Comparison of ENCODE assay signal across 1 cellular context in the genomic region with DNA sequence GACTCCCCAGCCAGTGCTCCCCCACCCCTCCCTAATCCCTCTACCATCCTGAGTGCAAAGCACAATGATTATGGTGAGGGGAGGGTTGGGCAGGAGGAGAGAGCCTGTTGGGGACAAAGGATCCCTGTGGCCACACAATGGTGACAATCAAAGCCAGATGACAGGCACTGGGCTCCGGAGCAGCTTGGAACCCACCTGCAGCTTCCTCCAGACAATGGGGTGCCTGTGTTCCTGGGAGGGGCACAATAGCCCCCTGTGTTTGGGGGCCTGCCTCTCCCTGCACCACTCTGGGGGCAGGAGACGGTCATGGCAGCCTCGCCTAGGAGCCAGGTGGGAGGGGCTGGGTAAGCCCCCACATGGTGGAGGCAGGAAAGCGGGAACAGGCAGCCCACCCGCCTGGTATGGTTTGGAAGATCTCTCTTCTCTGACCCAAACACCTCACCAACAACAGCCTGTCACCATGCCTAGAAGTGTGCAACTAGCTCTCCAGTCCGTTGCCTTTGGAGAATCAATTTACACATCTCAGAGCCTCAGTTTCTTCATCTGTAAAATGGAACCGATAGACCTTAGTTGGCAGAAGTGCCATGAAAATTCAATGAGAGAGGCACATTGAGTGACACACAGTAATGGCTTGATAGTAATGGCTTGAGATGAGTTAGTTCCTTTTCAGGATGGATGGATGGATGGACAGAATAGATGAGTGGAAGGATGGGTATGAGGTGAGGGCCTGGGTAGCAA.
TF ChIP-seq lines count a peak whose summit lies in the region.

No MANE protein-coding gene starts in this region.

TF ChIP-seq in H1, 55 proteins besides CTCF, POLR2A, EP300 and RAD21:
- TF ChIP-seq YY1 (IDR thresholded peaks at IDR 0.05; ENCODE audit: low read depth, low read length) (no peak), PHF8 (conservative IDR thresholded peaks at IDR 0.05; ENCODE audit: low read depth, low read length) (no peak), HDAC6 (IDR thresholded peaks at IDR 0.05; ENCODE audit: low read depth, low read length) (no peak), KDM1A (IDR thresholded peaks at IDR 0.05; ENCODE audit: borderline replicate concordance, low read length) (peak; percentile 72; the same call in 1 of the 2 replicates), RXRA (IDR thresholded peaks at IDR 0.05; ENCODE audit: insufficient read depth, low read depth, low read length) (no peak)
- TF ChIP-seq, protein P1, sequence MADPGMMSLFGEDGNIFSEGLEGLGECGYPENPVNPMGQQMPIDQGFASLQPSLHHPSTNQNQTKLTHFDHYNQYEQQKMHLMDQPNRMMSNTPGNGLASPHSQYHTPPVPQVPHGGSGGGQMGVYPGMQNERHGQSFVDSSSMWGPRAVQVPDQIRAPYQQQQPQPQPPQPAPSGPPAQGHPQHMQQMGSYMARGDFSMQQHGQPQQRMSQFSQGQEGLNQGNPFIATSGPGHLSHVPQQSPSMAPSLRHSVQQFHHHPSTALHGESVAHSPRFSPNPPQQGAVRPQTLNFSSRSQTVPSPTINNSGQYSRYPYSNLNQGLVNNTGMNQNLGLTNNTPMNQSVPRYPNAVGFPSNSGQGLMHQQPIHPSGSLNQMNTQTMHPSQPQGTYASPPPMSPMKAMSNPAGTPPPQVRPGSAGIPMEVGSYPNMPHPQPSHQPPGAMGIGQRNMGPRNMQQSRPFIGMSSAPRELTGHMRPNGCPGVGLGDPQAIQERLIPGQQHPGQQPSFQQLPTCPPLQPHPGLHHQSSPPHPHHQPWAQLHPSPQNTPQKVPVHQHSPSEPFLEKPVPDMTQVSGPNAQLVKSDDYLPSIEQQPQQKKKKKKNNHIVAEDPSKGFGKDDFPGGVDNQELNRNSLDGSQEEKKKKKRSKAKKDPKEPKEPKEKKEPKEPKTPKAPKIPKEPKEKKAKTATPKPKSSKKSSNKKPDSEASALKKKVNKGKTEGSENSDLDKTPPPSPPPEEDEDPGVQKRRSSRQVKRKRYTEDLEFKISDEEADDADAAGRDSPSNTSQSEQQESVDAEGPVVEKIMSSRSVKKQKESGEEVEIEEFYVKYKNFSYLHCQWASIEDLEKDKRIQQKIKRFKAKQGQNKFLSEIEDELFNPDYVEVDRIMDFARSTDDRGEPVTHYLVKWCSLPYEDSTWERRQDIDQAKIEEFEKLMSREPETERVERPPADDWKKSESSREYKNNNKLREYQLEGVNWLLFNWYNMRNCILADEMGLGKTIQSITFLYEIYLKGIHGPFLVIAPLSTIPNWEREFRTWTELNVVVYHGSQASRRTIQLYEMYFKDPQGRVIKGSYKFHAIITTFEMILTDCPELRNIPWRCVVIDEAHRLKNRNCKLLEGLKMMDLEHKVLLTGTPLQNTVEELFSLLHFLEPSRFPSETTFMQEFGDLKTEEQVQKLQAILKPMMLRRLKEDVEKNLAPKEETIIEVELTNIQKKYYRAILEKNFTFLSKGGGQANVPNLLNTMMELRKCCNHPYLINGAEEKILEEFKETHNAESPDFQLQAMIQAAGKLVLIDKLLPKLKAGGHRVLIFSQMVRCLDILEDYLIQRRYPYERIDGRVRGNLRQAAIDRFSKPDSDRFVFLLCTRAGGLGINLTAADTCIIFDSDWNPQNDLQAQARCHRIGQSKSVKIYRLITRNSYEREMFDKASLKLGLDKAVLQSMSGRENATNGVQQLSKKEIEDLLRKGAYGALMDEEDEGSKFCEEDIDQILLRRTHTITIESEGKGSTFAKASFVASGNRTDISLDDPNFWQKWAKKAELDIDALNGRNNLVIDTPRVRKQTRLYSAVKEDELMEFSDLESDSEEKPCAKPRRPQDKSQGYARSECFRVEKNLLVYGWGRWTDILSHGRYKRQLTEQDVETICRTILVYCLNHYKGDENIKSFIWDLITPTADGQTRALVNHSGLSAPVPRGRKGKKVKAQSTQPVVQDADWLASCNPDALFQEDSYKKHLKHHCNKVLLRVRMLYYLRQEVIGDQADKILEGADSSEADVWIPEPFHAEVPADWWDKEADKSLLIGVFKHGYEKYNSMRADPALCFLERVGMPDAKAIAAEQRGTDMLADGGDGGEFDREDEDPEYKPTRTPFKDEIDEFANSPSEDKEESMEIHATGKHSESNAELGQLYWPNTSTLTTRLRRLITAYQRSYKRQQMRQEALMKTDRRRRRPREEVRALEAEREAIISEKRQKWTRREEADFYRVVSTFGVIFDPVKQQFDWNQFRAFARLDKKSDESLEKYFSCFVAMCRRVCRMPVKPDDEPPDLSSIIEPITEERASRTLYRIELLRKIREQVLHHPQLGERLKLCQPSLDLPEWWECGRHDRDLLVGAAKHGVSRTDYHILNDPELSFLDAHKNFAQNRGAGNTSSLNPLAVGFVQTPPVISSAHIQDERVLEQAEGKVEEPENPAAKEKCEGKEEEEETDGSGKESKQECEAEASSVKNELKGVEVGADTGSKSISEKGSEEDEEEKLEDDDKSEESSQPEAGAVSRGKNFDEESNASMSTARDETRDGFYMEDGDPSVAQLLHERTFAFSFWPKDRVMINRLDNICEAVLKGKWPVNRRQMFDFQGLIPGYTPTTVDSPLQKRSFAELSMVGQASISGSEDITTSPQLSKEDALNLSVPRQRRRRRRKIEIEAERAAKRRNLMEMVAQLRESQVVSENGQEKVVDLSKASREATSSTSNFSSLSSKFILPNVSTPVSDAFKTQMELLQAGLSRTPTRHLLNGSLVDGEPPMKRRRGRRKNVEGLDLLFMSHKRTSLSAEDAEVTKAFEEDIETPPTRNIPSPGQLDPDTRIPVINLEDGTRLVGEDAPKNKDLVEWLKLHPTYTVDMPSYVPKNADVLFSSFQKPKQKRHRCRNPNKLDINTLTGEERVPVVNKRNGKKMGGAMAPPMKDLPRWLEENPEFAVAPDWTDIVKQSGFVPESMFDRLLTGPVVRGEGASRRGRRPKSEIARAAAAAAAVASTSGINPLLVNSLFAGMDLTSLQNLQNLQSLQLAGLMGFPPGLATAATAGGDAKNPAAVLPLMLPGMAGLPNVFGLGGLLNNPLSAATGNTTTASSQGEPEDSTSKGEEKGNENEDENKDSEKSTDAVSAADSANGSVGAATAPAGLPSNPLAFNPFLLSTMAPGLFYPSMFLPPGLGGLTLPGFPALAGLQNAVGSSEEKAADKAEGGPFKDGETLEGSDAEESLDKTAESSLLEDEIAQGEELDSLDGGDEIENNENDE (IDR thresholded peaks at IDR 0.05; ENCODE audit: insufficient replicate concordance, low read length) = no peak
